In the genomic region with DNA sequence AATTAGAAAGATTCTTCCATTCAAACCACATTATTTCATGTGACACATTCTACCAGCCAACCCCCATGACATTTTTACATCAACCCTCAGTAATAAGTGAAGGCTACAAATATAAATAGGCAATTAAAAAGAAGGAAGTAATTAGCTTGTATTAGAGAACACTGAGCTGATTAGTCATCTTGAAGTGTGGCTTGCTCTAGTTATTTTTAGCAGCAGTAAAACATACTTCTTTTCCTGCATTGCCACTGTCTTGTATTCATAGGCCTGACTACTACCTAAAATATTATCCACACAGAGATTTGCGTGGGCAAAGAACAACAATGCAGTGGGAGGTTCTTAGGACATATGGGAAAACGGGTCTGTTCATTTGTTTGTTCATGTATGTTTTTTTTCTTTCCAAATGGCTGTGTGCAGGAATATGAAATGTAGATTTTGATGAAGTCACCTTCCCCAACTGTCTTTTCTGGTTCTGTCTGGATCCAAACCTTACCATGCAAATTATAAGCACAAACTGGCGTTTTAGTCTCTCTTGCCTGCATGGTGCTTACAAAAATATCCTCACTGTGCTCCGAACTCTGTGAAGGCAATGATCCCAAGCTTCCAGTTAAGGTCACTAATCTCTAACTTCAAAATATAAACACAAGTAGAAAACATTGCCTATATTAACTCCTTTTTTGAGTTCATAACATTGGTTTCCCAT, we compare ENCODE assay signal across 11 cellular contexts. TPM values are rescaled to one million over a fixed set of nuclear protein-coding genes. Genes with fewer than 3 reads are reported as not detected.
DNase-seq lines count a peak whose midpoint lies in the region; ATAC-seq and TF ChIP-seq lines count a peak whose summit lies in the region.
"Had no signal": no experiment of that assay in that cellular context is flagged by ENCODE, and none has a peak within 500 bp of the region (broad histone marks: within the 10 kb centered on the region; RNA-seq: fewer than 3 reads in every experiment).

No MANE protein-coding gene starts in this region.

- 64% methylated on average over 4 of the region's 4 CpGs for whole genome bisulfite sequencing in prostate gland

- H3K9me3 Mint-ChIP-seq in immature natural killer cell: no peaks in the 10 kb centered on the region

- no peaks in the 10 kb centered on the region for H3K4me1 ChIP-seq in prostate gland (replicated peaks)

- no peaks in the 10 kb centered on the region for H3K27me3 ChIP-seq in GM06990 (replicated peaks; ENCODE audit: control insufficient read depth, insufficient read depth, low read length)
- H3K27me3 ChIP-seq in prostate gland (replicated peaks; ENCODE audit: insufficient read depth): no peaks in the 10 kb centered on the region

- no peaks in the 10 kb centered on the region for H3K36me3 ChIP-seq in GM06990 (ENCODE audit: control insufficient read depth, insufficient read depth, low read length)
- no peaks in the 10 kb centered on the region for H3K36me3 ChIP-seq in prostate gland

- intact Hi-C loops in prostate gland (cut with DNase I) (no loop called here), left colon (cut with DNase I, micrococcal nuclease) (no loop called here)

- peak; percentile 35 for DNase-seq in GM06990 (ENCODE audit: extremely low read depth, insufficient read length)
- DNase-seq in NCI-H774 (lab: John Stamatoyannopoulos, UW): peak; percentile 13
- peak; percentile 45 for DNase-seq in dermis blood vessel endothelial cell
- DNase-seq in pulmonary artery endothelial cell (ENCODE audit: low read depth, low spot score): peak; percentile 11
- DNase-seq in prostate gland (ENCODE audit: low spot score): no peak
- DNase-seq in left colon: no peak
- DNase-seq in immature natural killer cell: no peak
- DNase-seq: effector memory CD4-positive, alpha-beta T cell; SW 1271 had no signal

- TF ChIP-seq CTCF in GM06990 (IDR thresholded peaks at IDR 0.05; ENCODE audit: insufficient read depth, low read length, poor library complexity, severe bottlenecking) (no peak), prostate gland (IDR thresholded peaks at IDR 0.05) (no peak)

- no peak overlapping the region for H3K27ac ChIP-seq in prostate gland

- peaks cover 0 to 3% (median 0%) of the 10 kb centered on the region in 3 donors for H3K27me3 Mint-ChIP-seq in immature natural killer cell (ENCODE audit: low read depth in 3 of 3)

- no peak overlapping the region for H3K4me3 Mint-ChIP-seq in immature natural killer cell

- TF ChIP-seq POLR2A in prostate gland (IDR thresholded peaks at IDR 0.05): no peak

- no peaks in the 10 kb centered on the region for H3K9me3 ChIP-seq in prostate gland

- no peak overlapping the region for H3K27ac Mint-ChIP-seq in immature natural killer cell

- H3K4me1 Mint-ChIP-seq in immature natural killer cell: peaks cover 4 to 5% of the 10 kb centered on the region in 2 donors

- H3K4me3 ChIP-seq in GM06990 (replicated peaks; ENCODE audit: low read depth, low read length) (no peak overlapping the region), prostate gland (no peak overlapping the region)
- H3K4me3 ChIP-seq: K562 had no signal

- H3K36me3 Mint-ChIP-seq in immature natural killer cell: no peaks in the 10 kb centered on the region

- ATAC-seq in left colon: no peak
- ATAC-seq: K562 had no signal

RNA-seq across cellular contexts. Expression of a gene that starts 31.5 kb away (rescaled TPM):
- total RNA-seq in dermis blood vessel endothelial cell (not detected in 2 replicates), pulmonary artery endothelial cell (not detected in 2 replicates), prostate gland (not detected), left colon (under 1 TPM in 1 of 2 donors, not detected in 1; 0.70 TPM)
- polyA plus RNA-seq in immature natural killer cell: not detected
- total RNA-seq: lung microvascular endothelial cell had no signal
- polyA plus RNA-seq: K562 had no signal

Comparison
In these comparisons a context has a peak if more than half of its experiments do, and no peak if none do; other contexts are left out.
1. DNase-seq: peak in GM06990 (single experiment), NCI-H774 (single experiment), dermis blood vessel endothelial cell (single experiment) and pulmonary artery endothelial cell (single experiment); none in prostate gland (single experiment), left colon (0 of 2) and immature natural killer cell (0 of 3).